In the genomic region with DNA sequence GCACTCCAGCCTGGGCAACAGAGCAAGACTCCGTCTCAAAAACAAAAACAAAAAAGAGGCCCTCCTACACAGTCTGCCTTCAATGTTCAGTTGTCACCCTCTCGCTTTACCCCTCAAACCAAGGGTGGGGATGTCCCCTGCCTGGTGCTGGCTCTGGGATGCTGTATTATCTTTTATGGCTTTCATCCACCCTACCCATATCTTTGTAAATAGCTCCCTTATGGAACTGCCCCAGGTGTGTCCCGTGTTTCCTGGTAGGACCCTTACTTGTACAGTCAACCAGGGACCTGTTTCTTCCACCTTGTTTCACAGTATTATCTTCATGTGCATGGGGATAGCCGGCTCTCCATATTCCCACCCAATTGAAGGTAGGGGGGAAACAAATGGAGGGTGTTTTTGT, we compare ENCODE assay signal across 9 cellular contexts.
"Had no signal": no experiment of that assay in that cellular context is flagged by ENCODE, and none has a peak within 500 bp of the region (broad histone marks: within the 10 kb centered on the region; RNA-seq: fewer than 3 reads in every experiment).

No MANE protein-coding gene starts in this region.

- ATAC-seq: HCT116, HepG2, K562 had no signal

- H3K9me3 ChIP-seq: HAP-1 had no signal

- H3K36me3 ChIP-seq: HAP-1 had no signal

- H3K27ac ChIP-seq: GM23248, HL-60 had no signal

- H3K4me3 ChIP-seq: GM23248, HAP-1, K562 had no signal

- DNase-seq: GM23248, GOT3, H7, HFFc6 had no signal
